In genomic region chr19:40389404-40390083, GRCh38 we compare ENCODE assay signal across 26 cellular contexts. TPM values are rescaled to one million over a fixed set of nuclear protein-coding genes. Genes with fewer than 3 reads are reported as not detected.
"Had no signal": no experiment of that assay in that cellular context is flagged by ENCODE, and none has a peak within 500 bp of the region (broad histone marks: within the 10 kb centered on the region; RNA-seq: fewer than 3 reads in every experiment).

No MANE protein-coding gene starts in this region.

- H3K27ac ChIP-seq: KMS-11, SJSA1, SK-N-MC had no signal

- H3K27me3 ChIP-seq: SJSA1 had no signal

- H3K36me3 ChIP-seq: SJSA1 had no signal

- H3K4me2 ChIP-seq: KMS-11 had no signal

- H3K4me3 ChIP-seq: SJSA1, SK-N-MC had no signal

- DNase-seq: IMR-90, Kasumi-1, MM.1S, MV-4-11, NCI-H1048, NCI-H1105 treated with DMSO at 0.1 percent for 48 hours, NCI-H1417 treated with DMSO at 0.1 percent for 48 hours, NCI-H146, NCI-H1694 treated with DMSO at 0.1 percent for 48 hours, NCI-H1930, NCI-H2081 treated with DMSO at 0.1 percent for 48 hours, NCI-H2171, NCI-H226, NCI-H446, NCI-H510A, NCI-H524 treated with DMSO at 0.1 percent for 48 hours, NCI-H69, NCI-H774, Right ventricle myocardium superior, RPMI8226, SIG-M5 had no signal

- ATAC-seq: HepG2 had no signal

- H3K9me3 ChIP-seq: SJSA1 had no signal

- H3K4me1 ChIP-seq: SJSA1 had no signal

RNA-seq across cellular contexts. Expression of gene HIPK4, which starts 0.4 kb away (rescaled TPM):
- total RNA-seq: HepG2, HT1080, Right ventricle myocardium superior had no signal

RNA-seq across cellular contexts. Expression of gene PRX, which starts 23.6 kb away (rescaled TPM):
- total RNA-seq: HT1080 had no signal
